1 cellular context compared by ENCODE assay signal in the genomic region with DNA sequence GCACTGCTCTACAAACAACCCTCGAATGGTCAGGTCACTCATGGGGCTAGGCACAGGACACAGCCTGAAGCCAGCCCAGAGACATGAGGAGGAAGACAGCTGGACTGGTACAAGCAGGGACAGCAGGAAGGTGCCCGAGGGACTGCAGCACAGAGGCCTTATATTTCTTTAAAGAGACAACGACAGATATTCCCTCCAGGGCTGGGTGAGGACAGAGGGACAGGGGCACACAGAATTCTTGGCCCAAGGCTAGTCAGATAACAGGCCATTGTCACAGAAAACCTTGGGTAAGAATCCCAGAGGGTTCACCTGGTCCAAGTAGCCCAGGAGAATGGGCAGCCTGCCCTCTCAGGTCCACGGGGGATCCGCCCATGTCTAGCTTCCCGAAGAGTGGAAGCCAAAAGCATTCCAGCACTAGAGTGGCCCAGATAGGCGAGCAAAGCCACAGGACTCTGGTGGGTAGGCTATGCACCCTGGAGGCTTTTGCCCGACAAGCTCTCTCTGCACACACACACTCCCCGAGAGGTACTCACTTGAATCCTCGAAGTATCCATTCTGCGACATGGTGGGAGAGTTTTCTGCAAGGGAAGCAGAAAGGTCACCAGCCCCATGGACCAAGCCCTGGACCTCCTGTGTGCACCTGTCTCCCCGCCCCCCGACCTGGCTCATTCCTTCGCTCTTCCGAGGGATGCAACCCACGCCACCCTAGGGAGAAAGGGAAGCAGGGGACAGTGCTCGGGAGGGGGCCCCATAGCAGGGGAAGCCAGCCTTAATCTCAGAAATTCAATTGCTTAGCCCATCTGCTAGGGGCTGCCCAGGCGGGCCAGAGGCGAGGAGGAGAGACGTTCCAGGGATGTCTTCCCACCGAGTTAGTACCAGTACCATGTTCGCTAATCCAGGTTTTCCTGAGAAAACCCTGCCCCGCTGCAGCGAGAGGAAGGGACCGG.
TF ChIP-seq lines count a peak whose summit lies in the region.

No MANE protein-coding gene starts in this region.

TF ChIP-seq in HepG2, 621 proteins besides CTCF, POLR2A, EP300 and RAD21 (continues in another document):
- no peak for TF ChIP-seq ZNF761 (CRISPR knock-in tag; conservative IDR thresholded peaks at IDR 0.05)
- 0 out of 2 replicates have a peak, but pooled peaks have one; percentile 48 for TF ChIP-seq HES4 (CRISPR knock-in tag; IDR thresholded peaks at IDR 0.05; ENCODE audit: borderline replicate concordance)
- TF ChIP-seq TAF15 (IDR thresholded peaks at IDR 0.05; ENCODE audit: low read depth, low read length, poor library complexity, severe bottlenecking): no peak
- TF ChIP-seq FOXC1 (CRISPR knock-in tag; IDR thresholded peaks at IDR 0.05; ENCODE audit: borderline replicate concordance): 0 out of 2 replicates have a peak, but pooled peaks have one; percentile 24
- TF ChIP-seq MLX (CRISPR knock-in tag; IDR thresholded peaks at IDR 0.05): no peak
- no peak for TF ChIP-seq ZSCAN21 (CRISPR knock-in tag; IDR thresholded peaks at IDR 0.05; ENCODE audit: borderline replicate concordance)
- TF ChIP-seq DMAP1 (CRISPR knock-in tag; IDR thresholded peaks at IDR 0.05): no peak
- TF ChIP-seq, protein P1, sequence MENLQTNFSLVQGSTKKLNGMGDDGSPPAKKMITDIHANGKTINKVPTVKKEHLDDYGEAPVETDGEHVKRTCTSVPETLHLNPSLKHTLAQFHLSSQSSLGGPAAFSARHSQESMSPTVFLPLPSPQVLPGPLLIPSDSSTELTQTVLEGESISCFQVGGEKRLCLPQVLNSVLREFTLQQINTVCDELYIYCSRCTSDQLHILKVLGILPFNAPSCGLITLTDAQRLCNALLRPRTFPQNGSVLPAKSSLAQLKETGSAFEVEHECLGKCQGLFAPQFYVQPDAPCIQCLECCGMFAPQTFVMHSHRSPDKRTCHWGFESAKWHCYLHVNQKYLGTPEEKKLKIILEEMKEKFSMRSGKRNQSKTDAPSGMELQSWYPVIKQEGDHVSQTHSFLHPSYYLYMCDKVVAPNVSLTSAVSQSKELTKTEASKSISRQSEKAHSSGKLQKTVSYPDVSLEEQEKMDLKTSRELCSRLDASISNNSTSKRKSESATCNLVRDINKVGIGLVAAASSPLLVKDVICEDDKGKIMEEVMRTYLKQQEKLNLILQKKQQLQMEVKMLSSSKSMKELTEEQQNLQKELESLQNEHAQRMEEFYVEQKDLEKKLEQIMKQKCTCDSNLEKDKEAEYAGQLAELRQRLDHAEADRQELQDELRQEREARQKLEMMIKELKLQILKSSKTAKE (CRISPR knock-in tag; IDR thresholded peaks at IDR 0.05; ENCODE audit: borderline replicate concordance): peak; percentile 25; the same call in 1 of the 2 replicates
- TF ChIP-seq ZNF780A (CRISPR knock-in tag; IDR thresholded peaks at IDR 0.05): no peak
- peak; percentile 63; the same call in 1 of the 2 replicates for TF ChIP-seq ZNF576 (CRISPR knock-in tag; IDR thresholded peaks at IDR 0.05)
- TF ChIP-seq PBX3 (CRISPR knock-in tag; IDR thresholded peaks at IDR 0.05; ENCODE audit: borderline replicate concordance): no peak
- TF ChIP-seq ZNF83 (CRISPR knock-in tag; IDR thresholded peaks at IDR 0.05; ENCODE audit: borderline replicate concordance): 0 out of 2 replicates have a peak, but pooled peaks have one; percentile 22
- no peak for TF ChIP-seq KDM5A (IDR thresholded peaks at IDR 0.05; ENCODE audit: borderline replicate concordance, low read length)
- peak; percentile 16; the same call in 1 of the 2 replicates for TF ChIP-seq NFE2L1 (CRISPR knock-in tag; IDR thresholded peaks at IDR 0.05; ENCODE audit: borderline replicate concordance)
- TF ChIP-seq ZNF350 (CRISPR knock-in tag; IDR thresholded peaks at IDR 0.05; ENCODE audit: borderline replicate concordance, low read depth): 0 out of 2 replicates have a peak, but pooled peaks have one; percentile 6
- 0 out of 2 replicates have a peak, but pooled peaks have one; percentile 12 for TF ChIP-seq SALL1 (CRISPR knock-in tag; IDR thresholded peaks at IDR 0.05)
- no peak for TF ChIP-seq IKZF4 (CRISPR knock-in tag; IDR thresholded peaks at IDR 0.05; ENCODE audit: borderline replicate concordance, low read depth, not compliant biosample characterization)
- TF ChIP-seq SMAD1 (CRISPR knock-in tag; IDR thresholded peaks at IDR 0.05; ENCODE audit: borderline replicate concordance, low read depth): 0 out of 2 replicates have a peak, but pooled peaks have one; percentile 59
- TF ChIP-seq ZFP90 (CRISPR knock-in tag; IDR thresholded peaks at IDR 0.05; ENCODE audit: borderline replicate concordance): 0 out of 2 replicates have a peak, but pooled peaks have one; percentile 0
- TF ChIP-seq ZNF749 (CRISPR knock-in tag; IDR thresholded peaks at IDR 0.05; ENCODE audit: borderline replicate concordance): no peak
- TF ChIP-seq, protein P2, sequence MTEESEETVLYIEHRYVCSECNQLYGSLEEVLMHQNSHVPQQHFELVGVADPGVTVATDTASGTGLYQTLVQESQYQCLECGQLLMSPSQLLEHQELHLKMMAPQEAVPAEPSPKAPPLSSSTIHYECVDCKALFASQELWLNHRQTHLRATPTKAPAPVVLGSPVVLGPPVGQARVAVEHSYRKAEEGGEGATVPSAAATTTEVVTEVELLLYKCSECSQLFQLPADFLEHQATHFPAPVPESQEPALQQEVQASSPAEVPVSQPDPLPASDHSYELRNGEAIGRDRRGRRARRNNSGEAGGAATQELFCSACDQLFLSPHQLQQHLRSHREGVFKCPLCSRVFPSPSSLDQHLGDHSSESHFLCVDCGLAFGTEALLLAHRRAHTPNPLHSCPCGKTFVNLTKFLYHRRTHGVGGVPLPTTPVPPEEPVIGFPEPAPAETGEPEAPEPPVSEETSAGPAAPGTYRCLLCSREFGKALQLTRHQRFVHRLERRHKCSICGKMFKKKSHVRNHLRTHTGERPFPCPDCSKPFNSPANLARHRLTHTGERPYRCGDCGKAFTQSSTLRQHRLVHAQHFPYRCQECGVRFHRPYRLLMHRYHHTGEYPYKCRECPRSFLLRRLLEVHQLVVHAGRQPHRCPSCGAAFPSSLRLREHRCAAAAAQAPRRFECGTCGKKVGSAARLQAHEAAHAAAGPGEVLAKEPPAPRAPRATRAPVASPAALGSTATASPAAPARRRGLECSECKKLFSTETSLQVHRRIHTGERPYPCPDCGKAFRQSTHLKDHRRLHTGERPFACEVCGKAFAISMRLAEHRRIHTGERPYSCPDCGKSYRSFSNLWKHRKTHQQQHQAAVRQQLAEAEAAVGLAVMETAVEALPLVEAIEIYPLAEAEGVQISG (CRISPR knock-in tag; IDR thresholded peaks at IDR 0.05): no peak
- TF ChIP-seq TEAD3 (CRISPR knock-in tag; optimal IDR thresholded peaks at IDR 0.05; ENCODE audit: borderline replicate concordance): peak; percentile 27
- TF ChIP-seq, protein P3, sequence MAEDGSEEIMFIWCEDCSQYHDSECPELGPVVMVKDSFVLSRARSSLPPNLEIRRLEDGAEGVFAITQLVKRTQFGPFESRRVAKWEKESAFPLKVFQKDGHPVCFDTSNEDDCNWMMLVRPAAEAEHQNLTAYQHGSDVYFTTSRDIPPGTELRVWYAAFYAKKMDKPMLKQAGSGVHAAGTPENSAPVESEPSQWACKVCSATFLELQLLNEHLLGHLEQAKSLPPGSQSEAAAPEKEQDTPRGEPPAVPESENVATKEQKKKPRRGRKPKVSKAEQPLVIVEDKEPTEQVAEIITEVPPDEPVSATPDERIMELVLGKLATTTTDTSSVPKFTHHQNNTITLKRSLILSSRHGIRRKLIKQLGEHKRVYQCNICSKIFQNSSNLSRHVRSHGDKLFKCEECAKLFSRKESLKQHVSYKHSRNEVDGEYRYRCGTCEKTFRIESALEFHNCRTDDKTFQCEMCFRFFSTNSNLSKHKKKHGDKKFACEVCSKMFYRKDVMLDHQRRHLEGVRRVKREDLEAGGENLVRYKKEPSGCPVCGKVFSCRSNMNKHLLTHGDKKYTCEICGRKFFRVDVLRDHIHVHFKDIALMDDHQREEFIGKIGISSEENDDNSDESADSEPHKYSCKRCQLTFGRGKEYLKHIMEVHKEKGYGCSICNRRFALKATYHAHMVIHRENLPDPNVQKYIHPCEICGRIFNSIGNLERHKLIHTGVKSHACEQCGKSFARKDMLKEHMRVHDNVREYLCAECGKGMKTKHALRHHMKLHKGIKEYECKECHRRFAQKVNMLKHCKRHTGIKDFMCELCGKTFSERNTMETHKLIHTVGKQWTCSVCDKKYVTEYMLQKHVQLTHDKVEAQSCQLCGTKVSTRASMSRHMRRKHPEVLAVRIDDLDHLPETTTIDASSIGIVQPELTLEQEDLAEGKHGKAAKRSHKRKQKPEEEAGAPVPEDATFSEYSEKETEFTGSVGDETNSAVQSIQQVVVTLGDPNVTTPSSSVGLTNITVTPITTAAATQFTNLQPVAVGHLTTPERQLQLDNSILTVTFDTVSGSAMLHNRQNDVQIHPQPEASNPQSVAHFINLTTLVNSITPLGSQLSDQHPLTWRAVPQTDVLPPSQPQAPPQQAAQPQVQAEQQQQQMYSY (CRISPR knock-in tag; IDR thresholded peaks at IDR 0.05): no peak
- no peak for TF ChIP-seq PHF21A (CRISPR knock-in tag; IDR thresholded peaks at IDR 0.05)
- no peak for TF ChIP-seq ATF3 (CRISPR knock-in tag; IDR thresholded peaks at IDR 0.05)
- TF ChIP-seq ZNF713 (CRISPR knock-in tag; IDR thresholded peaks at IDR 0.05): peak; percentile 92; the same call in 1 of the 2 replicates
- TF ChIP-seq, protein P4, sequence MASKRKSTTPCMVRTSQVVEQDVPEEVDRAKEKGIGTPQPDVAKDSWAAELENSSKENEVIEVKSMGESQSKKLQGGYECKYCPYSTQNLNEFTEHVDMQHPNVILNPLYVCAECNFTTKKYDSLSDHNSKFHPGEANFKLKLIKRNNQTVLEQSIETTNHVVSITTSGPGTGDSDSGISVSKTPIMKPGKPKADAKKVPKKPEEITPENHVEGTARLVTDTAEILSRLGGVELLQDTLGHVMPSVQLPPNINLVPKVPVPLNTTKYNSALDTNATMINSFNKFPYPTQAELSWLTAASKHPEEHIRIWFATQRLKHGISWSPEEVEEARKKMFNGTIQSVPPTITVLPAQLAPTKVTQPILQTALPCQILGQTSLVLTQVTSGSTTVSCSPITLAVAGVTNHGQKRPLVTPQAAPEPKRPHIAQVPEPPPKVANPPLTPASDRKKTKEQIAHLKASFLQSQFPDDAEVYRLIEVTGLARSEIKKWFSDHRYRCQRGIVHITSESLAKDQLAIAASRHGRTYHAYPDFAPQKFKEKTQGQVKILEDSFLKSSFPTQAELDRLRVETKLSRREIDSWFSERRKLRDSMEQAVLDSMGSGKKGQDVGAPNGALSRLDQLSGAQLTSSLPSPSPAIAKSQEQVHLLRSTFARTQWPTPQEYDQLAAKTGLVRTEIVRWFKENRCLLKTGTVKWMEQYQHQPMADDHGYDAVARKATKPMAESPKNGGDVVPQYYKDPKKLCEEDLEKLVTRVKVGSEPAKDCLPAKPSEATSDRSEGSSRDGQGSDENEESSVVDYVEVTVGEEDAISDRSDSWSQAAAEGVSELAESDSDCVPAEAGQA (IDR thresholded peaks at IDR 0.05; ENCODE audit: low read depth): 0 out of 2 replicates have a peak, but pooled peaks have one; percentile 9
- TF ChIP-seq, protein P4 (CRISPR knock-in tag; IDR thresholded peaks at IDR 0.05; ENCODE audit: borderline replicate concordance): no peak
- no peak for TF ChIP-seq REXO4 (CRISPR knock-in tag; IDR thresholded peaks at IDR 0.05; ENCODE audit: borderline replicate concordance)
- 0 out of 2 replicates have a peak, but pooled peaks have one; percentile 33 for TF ChIP-seq KDM5B (CRISPR knock-in tag; IDR thresholded peaks at IDR 0.05; ENCODE audit: borderline replicate concordance)
- 0 out of 2 replicates have a peak, but pooled peaks have one; percentile 31 for TF ChIP-seq HIC2 (CRISPR knock-in tag; IDR thresholded peaks at IDR 0.05; ENCODE audit: low read depth)
- no peak for TF ChIP-seq ATM (IDR thresholded peaks at IDR 0.05; ENCODE audit: borderline replicate concordance)
